Comparison of ENCODE assay signal across 29 cellular contexts in genomic region chr5:13212843-13213242, GRCh38.
A peak's percentile ranks its signal among the peaks of the same experiment; 100 is the strongest.
DNase-seq lines count a peak whose midpoint lies in the region; ATAC-seq lines count a peak whose summit lies in the region.
"Had no signal": no experiment of that assay in that cellular context is flagged by ENCODE, and none has a peak within 500 bp of the region (broad histone marks: within the 10 kb centered on the region; RNA-seq: fewer than 3 reads in every experiment).

No MANE protein-coding gene starts in this region.

- no peak overlapping the region for H3K9ac ChIP-seq in GM23248
- H3K9ac ChIP-seq: BLaER1 had no signal

- H3K9me3 ChIP-seq in GM23248 (ENCODE audit: low read depth) = no peaks in the 10 kb centered on the region
- H3K9me3 ChIP-seq: BLaER1, SJCRH30 had no signal

- no peaks in the 10 kb centered on the region for H3K9me2 ChIP-seq in GM23248 (ENCODE audit: insufficient read depth)

- no peak overlapping the region for H3K4me2 ChIP-seq in GM23248 (ENCODE audit: unreplicated experiment)
- H3K4me2 ChIP-seq: BLaER1 had no signal

- DNase-seq in AG08395 (ENCODE audit: low spot score) (peak; percentile 13), GM23248 (peak; percentile 6), NCI-H69 (lab: John Stamatoyannopoulos, UW) (peak; percentile 65), fibroblast of peridontal ligament (ENCODE audit: extremely low read depth) (peak; percentile 9), DMS53 treated with DMSO at 0.1 percent for 48 hours (lab: John Stamatoyannopoulos, UW; ENCODE audit: unreplicated experiment) (no peak)
- DNase-seq in activated CD4-positive, alpha-beta T cell treated with anti-CD3 and anti-CD28 coated beads for 48 hours = no peak
- DNase-seq: 8988T; ACHN; CD4-positive, CD25-positive, alpha-beta regulatory T cell; DMS79; EL; GDM1; Kasumi-1; MM.1S; NCI-H1048; NCI-H1417; NCI-H187; NCI-H2081 treated with DMSO at 0.1 percent for 48 hours; NCI-H2171; NCI-H226; NCI-H510A; PC-3; SJCRH30; T-helper 1 cell had no signal

- no peaks in the 10 kb centered on the region for H3K27me3 ChIP-seq in GM23248 (replicated peaks; ENCODE audit: insufficient read depth)
- H3K27me3 ChIP-seq: BLaER1, SJCRH30 had no signal

- in situ Hi-C loops in GM23248 (cut with MboI) = no loop called here

- H3K4me1 ChIP-seq in GM23248 (ENCODE audit: insufficient read depth) = no peaks in the 10 kb centered on the region
- H3K4me1 ChIP-seq: BLaER1, SJCRH30 had no signal

- no peak for ATAC-seq in HG03159 (IDR thresholded peaks at IDR 0.05; ENCODE audit: unreplicated experiment)
- no peak for ATAC-seq in HG02884 (IDR thresholded peaks at IDR 0.05; ENCODE audit: unreplicated experiment)
- ATAC-seq: K562, PC-3, Right ventricle myocardium inferior had no signal

- no peaks in the 10 kb centered on the region for H3F3A ChIP-seq in GM23248 (ENCODE audit: insufficient read depth)

- no peak overlapping the region for H3K4me3 ChIP-seq in GM23248
- H3K4me3 ChIP-seq: BLaER1, K562, SJCRH30 had no signal

- H3K27ac ChIP-seq in GM23248 = no peak overlapping the region
- H3K27ac ChIP-seq: BLaER1, SJCRH30 had no signal

- 16 to 25% methylated on average over 5 of the region's 5 CpGs for WGBS in GM23248 (ENCODE audit: low coverage in 1 of 2, low lambda C conversion rate in 2 of 2, missing lambda C conversion rate in 2 of 2), 2 experiments

- H3K79me2 ChIP-seq in GM23248 (ENCODE audit: insufficient read depth) = no peaks in the 10 kb centered on the region

- no peaks in the 10 kb centered on the region for H4K20me1 ChIP-seq in GM23248 (ENCODE audit: insufficient read depth)
- H4K20me1 ChIP-seq: BLaER1 had no signal

- no peak overlapping the region for H2AFZ ChIP-seq in GM23248

- H3K36me3 ChIP-seq in GM23248 (ENCODE audit: low read depth) = no peaks in the 10 kb centered on the region
- H3K36me3 ChIP-seq: BLaER1, SJCRH30 had no signal

Comparison
In these comparisons a context has a peak if more than half of its experiments do, and no peak if none do; other contexts are left out.
1. DNase-seq: peak in AG08395 (single experiment), GM23248 (single experiment), NCI-H69 (single experiment) and fibroblast of peridontal ligament (single experiment); none in DMS53 treated with DMSO at 0.1 percent for 48 hours (single experiment) and activated CD4-positive, alpha-beta T cell treated with anti-CD3 and anti-CD28 coated beads for 48 hours (single experiment).